ENCODE assay signal across 25 cellular contexts in genomic region chr6:163744256-163744925, GRCh38.
DNase-seq lines count a peak whose midpoint lies in the region; ATAC-seq and TF ChIP-seq lines count a peak whose summit lies in the region.
"Had no signal": no experiment of that assay in that cellular context is flagged by ENCODE, and none has a peak within 500 bp of the region (broad histone marks: within the 10 kb centered on the region; RNA-seq: fewer than 3 reads in every experiment).

No MANE protein-coding gene starts in this region.

- H3K4me1 ChIP-seq in heart right ventricle, result peaks cover 8 to 57% (median 17%) of the 10 kb centered on the region in 9 donors
- H3K4me1 ChIP-seq in IMR-90 (ENCODE audit: control insufficient read depth, insufficient read depth, low read length), result peaks cover 4% of the 10 kb centered on the region
- peaks cover 14% of the 10 kb centered on the region for H3K4me1 ChIP-seq in mesenchymal stem cell (ENCODE audit: control insufficient read depth, insufficient read depth, low read depth, low read length)
- H3K4me1 ChIP-seq: A549 had no signal

- H3K9me3 Mint-ChIP-seq in osteocyte (ENCODE audit: unreplicated experiment), result no peaks in the 10 kb centered on the region
- no peaks in the 10 kb centered on the region for H3K9me3 Mint-ChIP-seq in mesothelial cell of epicardium
- H3K9me3 Mint-ChIP-seq: CD4-positive, alpha-beta T cell; CD8-positive, alpha-beta memory T cell; GM23338; H9 had no signal

- H3K27ac ChIP-seq in heart right ventricle (peak overlapping the region in 7 of 10 donors; percentile 24 to 87 (median 79)), IMR-90 (ENCODE audit: insufficient read depth, low read length) (no peak overlapping the region), mesenchymal stem cell (ENCODE audit: low read length, poor library complexity, severe bottlenecking) (no peak overlapping the region)
- H3K27ac ChIP-seq: A549; BLaER1 treated with 17β-estradiol and CSF1 and Interleukin-3, amounts not matched to agents 10 nM and 100 nM had no signal

- H3K23ac ChIP-seq in IMR-90 (ENCODE audit: low read depth, low read length) (no peak overlapping the region), mesenchymal stem cell (ENCODE audit: low read length in 2 of 2) (no peak overlapping the region)

- no peak overlapping the region for H4K8ac ChIP-seq in IMR-90 (ENCODE audit: low read depth in 2 of 2, low read length in 2 of 2)
- H4K8ac ChIP-seq in mesenchymal stem cell (ENCODE audit: low read length), result no peak overlapping the region

- intact Hi-C loops in heart right ventricle (cut with DNase I), result loop anchor here in 3 of 10 donors (10.0 kb wide), 3 partner anchors 160 to 360 kb away; no protein-coding TSS in a partner anchor
- intact Hi-C loops in Right ventricle myocardium inferior (cut with DNase I), result no loop called here
- intact Hi-C loops in IMR-90 (cut with micrococcal nuclease), result no loop called here

- peaks cover 26% of the 10 kb centered on the region for H3K4me1 Mint-ChIP-seq in osteocyte (ENCODE audit: unreplicated experiment)
- H3K4me1 Mint-ChIP-seq in mesothelial cell of epicardium, result peaks cover 34% of the 10 kb centered on the region
- H3K4me1 Mint-ChIP-seq: CD14-positive monocyte had no signal

- H3K14ac ChIP-seq in IMR-90 (replicated peaks; ENCODE audit: low read depth, low read length), result no peak overlapping the region
- H3K14ac ChIP-seq in mesenchymal stem cell (ENCODE audit: low read length in 2 of 2), result no peak overlapping the region

- H4K5ac ChIP-seq in IMR-90 (ENCODE audit: low read depth, low read length), result no peak overlapping the region

- no peaks in the 10 kb centered on the region for H3K27me3 Mint-ChIP-seq in osteocyte (ENCODE audit: unreplicated experiment)
- no peaks in the 10 kb centered on the region for H3K27me3 Mint-ChIP-seq in mesothelial cell of epicardium (ENCODE audit: low read depth)

- in situ Hi-C loops in IMR-90 (cut with MboI; ENCODE audit: low sequenced_read_pairs), result no loop called here

- H2AK5ac ChIP-seq in IMR-90 (ENCODE audit: low read depth, low read length) (peak overlapping the region; percentile 48), mesenchymal stem cell (ENCODE audit: low read length, severe bottlenecking) (peak overlapping the region; percentile 58)

- H2BK15ac ChIP-seq in IMR-90 (ENCODE audit: low read depth, low read length) (no peak overlapping the region; the same call in 2 of the 3 replicates), mesenchymal stem cell (ENCODE audit: low read depth, poor library complexity, severe bottlenecking) (no peak overlapping the region)

- TF ChIP-seq CTCF in heart right ventricle (IDR thresholded peaks at IDR 0.05) (no peak), IMR-90 (conservative IDR thresholded peaks at IDR 0.05; ENCODE audit: low read depth, low read length) (no peak), osteocyte (IDR thresholded peaks at IDR 0.05) (no peak), mesothelial cell of epicardium (IDR thresholded peaks at IDR 0.05; ENCODE audit: unreplicated experiment) (no peak)

- H3K79me1 ChIP-seq in IMR-90 (ENCODE audit: low read depth in 1 of 2, low read length in 2 of 2) (no peaks in the 10 kb centered on the region), mesenchymal stem cell (replicated peaks; ENCODE audit: low read length, poor library complexity, severe bottlenecking) (no peaks in the 10 kb centered on the region)

- peak overlapping the region; percentile 25; the same call in 1 of the 2 replicates for H3K4ac ChIP-seq in IMR-90 (ENCODE audit: low read depth, low read length)
- H3K4ac ChIP-seq in mesenchymal stem cell (ENCODE audit: low read depth in 1 of 2, low read length in 2 of 2), result no peak overlapping the region

- TF ChIP-seq RAD21 in IMR-90 (IDR thresholded peaks at IDR 0.05; ENCODE audit: low read length), result no peak

- no peak for TF ChIP-seq POLR2A in IMR-90 (IDR thresholded peaks at IDR 0.05; ENCODE audit: low read depth, low read length)

- H2AK9ac ChIP-seq in IMR-90 (replicated peaks; ENCODE audit: low read depth, low read length, poor library complexity), result no peak overlapping the region

- no peak overlapping the region for H2BK12ac ChIP-seq in mesenchymal stem cell (ENCODE audit: low read length in 2 of 2)

- H3K9me3 ChIP-seq in heart right ventricle (no peaks in the 10 kb centered on the region), IMR-90 (ENCODE audit: control insufficient read depth, insufficient read depth, low read length) (no peaks in the 10 kb centered on the region), mesenchymal stem cell (ENCODE audit: control insufficient read depth, low read length) (no peaks in the 10 kb centered on the region)
- H3K9me3 ChIP-seq: A549, BE2C had no signal

- H3K9ac ChIP-seq in IMR-90 (ENCODE audit: low read depth, low read length) (no peak overlapping the region), mesenchymal stem cell (ENCODE audit: low read length) (no peak overlapping the region)
- H3K9ac ChIP-seq: BLaER1 treated with 17β-estradiol and CSF1 and Interleukin-3, amounts not matched to agents 10 nM and 100 nM had no signal

- ATAC-seq in heart right ventricle (no peak), Right ventricle myocardium inferior (no peak), IMR-90 (ENCODE audit: low read depth) (no peak), HG02763 (IDR thresholded peaks at IDR 0.05; ENCODE audit: unreplicated experiment) (no peak)
- ATAC-seq: A549, GM12878, GM23338, HCT116 had no signal

- no peaks in the 10 kb centered on the region for H4K20me1 ChIP-seq in IMR-90 (ENCODE audit: insufficient read depth, low read length)

- H3K4me3 ChIP-seq in heart right ventricle, result no peak overlapping the region
- no peak overlapping the region for H3K4me3 ChIP-seq in IMR-90 (ENCODE audit: insufficient read depth, low read depth, low read length)
- no peak overlapping the region for H3K4me3 ChIP-seq in mesenchymal stem cell (ENCODE audit: insufficient read depth in 1 of 2, low read depth in 1 of 2, low read length in 2 of 2)
- H3K4me3 ChIP-seq: A549; BLaER1 treated with 17β-estradiol and CSF1 and Interleukin-3, amounts not matched to agents 10 nM and 100 nM; GM12878; GM23338 had no signal

- no TSS peak for BruUV-seq in IMR-90 (replicated peaks; lab: Mats Ljungman, UMichigan)

- H2BK5ac ChIP-seq in IMR-90 (ENCODE audit: low read depth, low read length, poor library complexity, severe bottlenecking) (no peak overlapping the region), mesenchymal stem cell (ENCODE audit: low read depth, low read length, poor library complexity, severe bottlenecking) (no peak overlapping the region)

- 95 to 97% methylated on average over 19 of the region's 19 CpGs for WGBS in heart right ventricle, 2 donors
- WGBS in IMR-90 (ENCODE audit: extremely low coverage in 2 of 2, insufficient read length in 1 of 2), 2 experiments, result 95% methylated on average over 8 of the region's 19 CpGs; no CpG with 5 or more reads in 1 of the 2 experiments
- 97% methylated on average over 13 of the region's 19 CpGs for WGBS in mesenchymal stem cell

- H3K4me2 ChIP-seq in IMR-90 (ENCODE audit: low read depth, low read length) (no peak overlapping the region), mesenchymal stem cell (ENCODE audit: low read length, poor library complexity, severe bottlenecking) (no peak overlapping the region)
- H3K4me2 ChIP-seq: A549; BLaER1 treated with 17β-estradiol and CSF1 and Interleukin-3, amounts not matched to agents 10 nM and 100 nM; GM23338 had no signal

- H3K4me3 Mint-ChIP-seq in osteocyte (ENCODE audit: unreplicated experiment) (no peak overlapping the region), mesothelial cell of epicardium (no peak overlapping the region)
- H3K4me3 Mint-ChIP-seq: CD14-positive monocyte; CD4-positive, alpha-beta T cell; CD8-positive, alpha-beta memory T cell; GM23338; H9 had no signal

- H3K27me3 ChIP-seq in heart right ventricle (no peaks in the 10 kb centered on the region), IMR-90 (ENCODE audit: control insufficient read depth, insufficient read depth, low read length) (peaks cover 2% of the 10 kb centered on the region; the same call in 1 of the 2 replicates), mesenchymal stem cell (ENCODE audit: control insufficient read depth in 1 of 2, insufficient read depth in 1 of 2, low read length in 2 of 2) (peaks cover 0 to 5% of the 10 kb centered on the region in 2 experiments)
- H3K27me3 ChIP-seq: BE2C had no signal

- H3K36me3 ChIP-seq in heart right ventricle, result no peaks in the 10 kb centered on the region
- H3K36me3 ChIP-seq in IMR-90 (ENCODE audit: control insufficient read depth, insufficient read depth, low read length), result no peaks in the 10 kb centered on the region
- no peaks in the 10 kb centered on the region for H3K36me3 ChIP-seq in mesenchymal stem cell (ENCODE audit: control insufficient read depth in 1 of 2, insufficient read depth in 2 of 2, low read depth in 1 of 2, low read length in 2 of 2)
- H3K36me3 ChIP-seq: BE2C; BLaER1 treated with 17β-estradiol and CSF1 and Interleukin-3, amounts not matched to agents 10 nM and 100 nM had no signal

- H3K36me3 Mint-ChIP-seq in osteocyte (ENCODE audit: unreplicated experiment), result no peaks in the 10 kb centered on the region
- no peaks in the 10 kb centered on the region for H3K36me3 Mint-ChIP-seq in mesothelial cell of epicardium
- H3K36me3 Mint-ChIP-seq: CD14-positive monocyte; CD8-positive, alpha-beta memory T cell had no signal

- H3K18ac ChIP-seq in IMR-90 (ENCODE audit: low read depth, low read length) (no peak overlapping the region), mesenchymal stem cell (ENCODE audit: low read depth in 1 of 2, low read length in 2 of 2) (peak overlapping the region; percentile 30 to 73)

- H3K27ac Mint-ChIP-seq in osteocyte (ENCODE audit: unreplicated experiment) (no peak overlapping the region), mesothelial cell of epicardium (no peak overlapping the region)
- H3K27ac Mint-ChIP-seq: CD4-positive, alpha-beta T cell; CD8-positive, alpha-beta memory T cell; GM23338; H9 had no signal

- CTCF ChIA-PET in IMR-90 (lab: Yijun Ruan, JAX), result no interaction called here

- no peak overlapping the region; the same call in 1 of the 2 replicates for H4K91ac ChIP-seq in IMR-90 (ENCODE audit: insufficient read depth, low read depth, low read length)
- H4K91ac ChIP-seq in mesenchymal stem cell (ENCODE audit: low read length), result no peak overlapping the region

- DNase-seq in heart right ventricle (no peak), Right ventricle myocardium inferior (ENCODE audit: missing footprints) (no peak), IMR-90 (no peak), mesenchymal stem cell (no peak), osteocyte (ENCODE audit: extremely low spot score, unreplicated experiment) (peak; percentile 69), NOMO-1 treated with dmso at 0.1 percent for 144 hours (lab: John Stamatoyannopoulos, UW; ENCODE audit: unreplicated experiment) (no peak), mesothelial cell of epicardium (ENCODE audit: low spot score in 2 of 2, unreplicated experiment in 2 of 2) (no peak)
- DNase-seq: 8988T; ACHN; AML-193; BE2C; CD4-positive, alpha-beta T cell; CD8-positive, alpha-beta memory T cell; DMS 273 treated with DMSO at 0.1 percent for 48 hours; DMS79; EL; GDM1; H9 had no signal

- no peak overlapping the region for H3K56ac ChIP-seq in IMR-90 (ENCODE audit: extremely low read depth, insufficient read depth, low read length)

- POLR2A ChIA-PET in IMR-90 (lab: Charles Lee; ENCODE audit: unreplicated experiment), result no interaction called here

- no peak overlapping the region for H2AFZ ChIP-seq in IMR-90 (replicated peaks; ENCODE audit: low read length, poor library complexity)
- H2AFZ ChIP-seq in mesenchymal stem cell (ENCODE audit: low read depth, low read length), result no peak overlapping the region
- H2AFZ ChIP-seq: GM23338 had no signal

- dilution Hi-C loops in IMR-90 (cut with HindIII; ENCODE audit: low sequenced_read_pairs, unreplicated experiment), result no loop called here

- H3K9me1 ChIP-seq in IMR-90 (ENCODE audit: insufficient read depth, low read length), result peaks cover 3% of the 10 kb centered on the region; the same call in 1 of the 2 replicates

- H2BK20ac ChIP-seq in IMR-90 (ENCODE audit: low read depth, low read length), result 0 out of 2 replicates have a peak overlapping the region, but pooled peaks have one; percentile 17

- H2BK120ac ChIP-seq in IMR-90 (ENCODE audit: low read depth, low read length), result peak overlapping the region; percentile 17; the same call in 1 of the 2 replicates
- peak overlapping the region; percentile 21 for H2BK120ac ChIP-seq in mesenchymal stem cell (ENCODE audit: low read depth, low read length)

Comparison
In these comparisons a context has a peak if more than half of its experiments do, and no peak if none do; other contexts are left out.
1. H3K27ac ChIP-seq: peak in heart right ventricle (7 of 10); none in IMR-90 (single experiment) and mesenchymal stem cell (single experiment).